In the genomic region with DNA sequence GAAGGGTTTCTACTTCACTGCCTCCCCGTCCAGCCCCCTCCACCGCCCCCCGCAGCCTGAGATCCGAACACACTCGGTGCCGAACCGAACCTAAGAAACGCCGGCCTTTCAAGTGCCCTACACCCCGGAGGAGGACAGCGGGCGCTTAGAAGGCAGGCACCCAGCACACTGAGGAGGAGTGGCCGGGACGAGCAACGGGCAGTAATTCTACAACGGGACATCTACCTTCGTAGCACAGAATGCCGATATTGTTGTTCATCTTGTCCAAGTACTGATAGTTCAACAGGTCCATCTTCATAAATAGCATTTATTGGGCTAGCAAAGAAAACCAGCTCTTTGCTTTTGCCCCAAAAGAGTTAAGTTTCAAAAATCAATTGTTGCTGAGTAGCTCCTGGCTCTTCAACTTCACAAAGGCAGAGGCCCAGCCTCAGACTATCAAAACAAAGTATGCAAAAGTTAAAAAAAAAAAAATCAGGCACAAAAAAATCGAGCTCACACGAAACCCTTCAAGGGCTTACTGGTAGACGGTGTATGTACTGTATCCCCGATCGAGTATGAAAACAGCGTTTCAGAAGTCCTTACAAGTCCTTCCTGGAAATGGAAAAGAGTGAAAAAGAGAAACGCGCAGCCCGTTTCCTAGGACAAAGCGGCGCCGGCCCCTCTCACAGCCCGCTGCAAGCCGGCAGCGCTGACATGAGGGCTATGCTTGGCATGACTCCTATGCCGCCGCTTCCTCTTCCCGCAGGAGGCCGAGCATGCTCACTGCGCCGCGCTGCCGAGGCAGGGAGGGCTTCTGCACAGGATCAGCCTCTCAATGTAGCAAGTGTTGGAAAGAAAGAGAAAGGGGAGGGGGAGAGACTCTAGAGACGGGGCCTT, we compare ENCODE assay signal across 8 cellular contexts. TPM values are rescaled to one million over a fixed set of nuclear protein-coding genes. Genes with fewer than 3 reads are reported as not detected.
DNase-seq lines count a peak whose midpoint lies in the region; ATAC-seq, FAIRE-seq and TF ChIP-seq lines count a peak whose summit lies in the region.

A gene with protein sequence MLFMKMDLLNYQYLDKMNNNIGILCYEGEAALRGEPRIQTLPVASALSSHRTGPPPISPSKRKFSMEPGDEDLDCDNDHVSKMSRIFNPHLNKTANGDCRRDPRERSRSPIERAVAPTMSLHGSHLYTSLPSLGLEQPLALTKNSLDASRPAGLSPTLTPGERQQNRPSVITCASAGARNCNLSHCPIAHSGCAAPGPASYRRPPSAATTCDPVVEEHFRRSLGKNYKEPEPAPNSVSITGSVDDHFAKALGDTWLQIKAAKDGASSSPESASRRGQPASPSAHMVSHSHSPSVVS (minus strand): TSS at position 704 of the 876 bp plus-strand sequence. CDS start 397 bp downstream, at position 307.

- ATAC-seq in HG02798 (IDR thresholded peaks at IDR 0.05; ENCODE audit: poor library complexity, unreplicated experiment), result peak; percentile 69
- peak; percentile 85 for ATAC-seq in GM12878
- ATAC-seq in HG02981 (IDR thresholded peaks at IDR 0.05; ENCODE audit: unreplicated experiment), result no peak

- H3K27ac ChIP-seq in GM12878 (ENCODE audit: control insufficient read depth, insufficient read depth), result peak within 1 kb of the TSS; percentile 98

- H2AFZ ChIP-seq in GM12878 (ENCODE audit: control insufficient read depth, low read depth, low read length), result peak within 1 kb of the TSS; percentile 66

- peak within 1 kb of the TSS; percentile 80 for H3K4me2 ChIP-seq in GM12878 (ENCODE audit: control insufficient read depth, insufficient read depth)

- peaks cover 53% of the 10 kb centered on the region for H3K79me2 ChIP-seq in GM12878 (ENCODE audit: control insufficient read depth, insufficient read depth, low read length)

- H3K27me3 ChIP-seq in GM12878 (replicated peaks in 1 of 2; ENCODE audit: control insufficient read depth in 2 of 2, insufficient read depth in 2 of 2, low read length in 1 of 2), result no peaks in the 10 kb centered on the region

- RAD21 ChIA-PET in GM12878 (lab: Charles Lee; ENCODE audit: unreplicated experiment), result interaction anchor here (0.8 to 2.5 kb wide), 10 partner anchors 11 to 354 kb away, joined by 3 to 12 read pairs (median 4); no protein-coding TSS in a partner anchor

- no peak for TF ChIP-seq EP300 in GM12878 (IDR thresholded peaks at IDR 0.05; ENCODE audit: borderline replicate concordance in 1 of 2, control insufficient read depth in 1 of 2, low read depth in 2 of 2, low read length in 2 of 2)

- H3K9ac ChIP-seq in GM12878 (ENCODE audit: control insufficient read depth, insufficient read depth, low read length), result peak within 1 kb of the TSS; percentile 83

- H3K4me3 ChIP-seq in GM12878 (peak within 1 kb of the TSS; percentile 86), retinal pigment epithelial cell (ENCODE audit: low read length) (peak within 1 kb of the TSS; percentile 95)

- TF ChIP-seq CTCF in GM12878 (IDR thresholded peaks at IDR 0.05 in 2 of 3, conservative IDR thresholded peaks at IDR 0.05 in 1 of 3; ENCODE audit: control insufficient read depth in 2 of 3, extremely low read depth in 1 of 3, insufficient read depth in 1 of 3, low read depth in 3 of 3, low read length in 3 of 3) (peak in 2 of 3 experiments; percentile 4 to 25; a peak in 2 of 6 replicates), retinal pigment epithelial cell (conservative IDR thresholded peaks at IDR 0.05; ENCODE audit: low read depth, low read length) (peak; percentile 24)

- DNase-seq in GM12891 (ENCODE audit: insufficient read length, low spot score), result peak; percentile 43
- DNase-seq in NCI-H1694 (lab: John Stamatoyannopoulos, UW), result peak; percentile 29
- peak; percentile 75 for DNase-seq in T1000 (lab: John Stamatoyannopoulos, UW)
- DNase-seq in GM12878 (ENCODE audit: low read depth, low spot score), result no peak
- peak; percentile 38 to 94 (median 86) for DNase-seq in hypothalamus (lab: John Stamatoyannopoulos, UW)
- peak; percentile 88 for DNase-seq in retinal pigment epithelial cell (ENCODE audit: low read depth)

- TF ChIP-seq POLR2A in GM12891 (IDR thresholded peaks at IDR 0.05; ENCODE audit: low read depth, low read length), result peak; percentile 51; the same call in 1 of the 2 replicates
- TF ChIP-seq POLR2A in GM12878 (IDR thresholded peaks at IDR 0.05; ENCODE audit: low read depth, low read length), result peak; percentile 75

- SMC1A ChIA-PET in GM12878 (lab: Charles Lee; ENCODE audit: uncharacterized antibody, unreplicated experiment), result interaction anchor here (0.6 to 2.6 kb wide), 17 partner anchors 8 to 1851 kb away, joined by 3 to 11 read pairs (median 4); a partner anchor contains a TSS

- POLR2A ChIA-PET in GM12878 (lab: Charles Lee), result interaction anchor here (0.5 to 2.2 kb wide), 5 partner anchors 12 to 371 kb away, joined by 3 to 19 read pairs (median 3); a partner anchor contains a TSS

- H3K9me3 ChIP-seq in GM12878 (replicated peaks; ENCODE audit: control insufficient read depth, insufficient read depth, low read length), result no peaks in the 10 kb centered on the region

- no peaks in the 10 kb centered on the region for H4K20me1 ChIP-seq in GM12878 (ENCODE audit: control insufficient read depth, insufficient read depth)

- peak; percentile 36; the same call in 1 of the 2 replicates for TF ChIP-seq RAD21 in GM12878 (IDR thresholded peaks at IDR 0.05; ENCODE audit: insufficient read depth, low read depth, low read length)

- FAIRE-seq in GM12891 (lab: Jason Lieb, UNC) (peak; percentile 84), GM12878 (lab: Jason Lieb, UNC) (no peak)

- in situ Hi-C loops in GM12878 (cut with MboI), result no loop called here

- intact Hi-C loops in GM12878 (cut with micrococcal nuclease; ENCODE audit: unreplicated experiment), result loop anchor here (5.0 kb wide), 2 partner anchors 41 to 61 kb away; no protein-coding TSS in a partner anchor

- TSS peak; percentile 76 for BruUV-seq in GM12878 (replicated peaks; lab: Mats Ljungman, UMichigan)

- no peaks in the 10 kb centered on the region for H3K36me3 ChIP-seq in GM12878 (ENCODE audit: control insufficient read depth in 2 of 2, insufficient read depth in 2 of 2, low read length in 1 of 2)

- under 1% methylated on average over 42 of the region's 42 CpGs for WGBS in GM12878 (ENCODE audit: insufficient coverage, insufficient replicate concordance, low lambda C conversion rate, missing lambda C conversion rate)

- CTCF ChIA-PET in GM12878 (lab: Yijun Ruan, JAX), result interaction anchor here (0.7 to 2.1 kb wide), 15 partner anchors 10 to 407 kb away, joined by 3 to 19 read pairs (median 3); no protein-coding TSS in a partner anchor

- H3K4me1 ChIP-seq in GM12878 (ENCODE audit: control insufficient read depth, insufficient read depth, low read length), result peaks cover 6% of the 10 kb centered on the region

TF ChIP-seq in GM12891, 5 proteins besides CTCF, POLR2A, EP300 and RAD21:
- no peak for TF ChIP-seq POU2F2 (IDR thresholded peaks at IDR 0.05; ENCODE audit: low read depth, low read length)
- peak; percentile 70 for TF ChIP-seq SPI1 (IDR thresholded peaks at IDR 0.05; ENCODE audit: low read depth, low read length)
- no peak for TF ChIP-seq POLR2AphosphoS5 (IDR thresholded peaks at IDR 0.05; ENCODE audit: low read depth, low read length)
- peak; percentile 54; the same call in 1 of the 2 replicates for TF ChIP-seq TAF1 (IDR thresholded peaks at IDR 0.05; ENCODE audit: low read depth, low read length)
- TF ChIP-seq PAX5 (IDR thresholded peaks at IDR 0.05; ENCODE audit: insufficient read depth, low read length, severe bottlenecking), result no peak

TF ChIP-seq in GM12878, 131 proteins besides CTCF, POLR2A, EP300 and RAD21 (continues in another document):
- peak; percentile 52 for TF ChIP-seq NRF1 (conservative IDR thresholded peaks at IDR 0.05; ENCODE audit: low read depth, low read length)
- no peak for TF ChIP-seq ZSCAN29 (IDR thresholded peaks at IDR 0.05)
- peak; percentile 82 for TF ChIP-seq IKZF1 (conservative IDR thresholded peaks at IDR 0.05)
- peak; percentile 24 to 37; a peak in 3 of 4 replicates for TF ChIP-seq BHLHE40 (IDR thresholded peaks at IDR 0.05; ENCODE audit: borderline replicate concordance in 1 of 2, low read depth in 2 of 2, low read length in 1 of 2)
- peak; percentile 10; the same call in 1 of the 2 replicates for TF ChIP-seq MTA3 (IDR thresholded peaks at IDR 0.05; ENCODE audit: borderline replicate concordance, low read length)
- TF ChIP-seq BACH1 (IDR thresholded peaks at IDR 0.05; ENCODE audit: borderline replicate concordance), result peak; percentile 49
- peak; percentile 75 to 83 for TF ChIP-seq IKZF2 (IDR thresholded peaks at IDR 0.05)
- TF ChIP-seq MXI1 (IDR thresholded peaks at IDR 0.05; ENCODE audit: low read depth, low read length), result peak; percentile 79

RNA-seq across cellular contexts. Expression of the gene that starts here (rescaled TPM):
- 28.1 TPM for polyA plus RNA-seq in GM12891 (2012; ENCODE audit: low read depth, missing spikeins)
- total RNA-seq in GM12878 (2013; cell fraction: nucleolus; rRNA removed), result 116 and 126 TPM in 2 replicates
- total RNA-seq in GM12878 (2014; rRNA removed) (16.3 and 18.1 TPM in 2 replicates), GM12878 (2014; rRNA removed; fragmentation: Illumina TruSeq; extraction: Trizol) (15.2 and 15.7 TPM in 2 replicates), GM12878 (2021) (20.7 and 23.2 TPM in 2 replicates)
- 12.6 TPM for polyA plus RNA-seq in GM12878 (2011; ENCODE audit: low read depth)
- polyA plus RNA-seq in GM12878 (2011; rRNA removed) (32.9 and 38.1 TPM in 2 replicates), GM12878 (2014; fragmentation: Illumina TruSeq; extraction: Trizol) (10.6 and 16.0 TPM in 2 replicates), GM12878 (2014; fragmentation: Nextera tagmentation; extraction: Ambion mirVana) (1 to 10 TPM in 1 of 2 experiments, under 1 TPM in 1; 0.44 to 1.5 TPM), GM12878 (2014; rRNA removed) (25.5 and 28.7 TPM in 2 replicates), GM12878 (2016; fragmentation: Nextera tagmentation; extraction: Ambion mirVana) (10 to 100 TPM; 14.9 to 20.6 TPM)
- polyA plus RNA-seq in GM12878 (2011; cell fraction: cytosol; rRNA removed), result 39.9 and 41.8 TPM in 2 replicates
- polyA plus RNA-seq in GM12878 (2011; cell fraction: nucleus; rRNA removed), result 43.3 and 49.4 TPM in 2 replicates
- 17.9 and 37.0 TPM in 2 replicates for polyA plus RNA-seq in GM12878 (2012)
- 24.9 and 62.5 TPM in 2 replicates for polyA minus RNA-seq in GM12878 (2011; rRNA and poly(A)+ RNA removed)
- polyA minus RNA-seq in GM12878 (2011; cell fraction: cytosol; rRNA and poly(A)+ RNA removed), result 16.3 and 16.6 TPM in 2 replicates
- polyA minus RNA-seq in GM12878 (2011; cell fraction: nucleus; rRNA and poly(A)+ RNA removed), result 33.7 and 57.3 TPM in 2 replicates
